ENCODE assay signal across 25 cellular contexts in the genomic region with DNA sequence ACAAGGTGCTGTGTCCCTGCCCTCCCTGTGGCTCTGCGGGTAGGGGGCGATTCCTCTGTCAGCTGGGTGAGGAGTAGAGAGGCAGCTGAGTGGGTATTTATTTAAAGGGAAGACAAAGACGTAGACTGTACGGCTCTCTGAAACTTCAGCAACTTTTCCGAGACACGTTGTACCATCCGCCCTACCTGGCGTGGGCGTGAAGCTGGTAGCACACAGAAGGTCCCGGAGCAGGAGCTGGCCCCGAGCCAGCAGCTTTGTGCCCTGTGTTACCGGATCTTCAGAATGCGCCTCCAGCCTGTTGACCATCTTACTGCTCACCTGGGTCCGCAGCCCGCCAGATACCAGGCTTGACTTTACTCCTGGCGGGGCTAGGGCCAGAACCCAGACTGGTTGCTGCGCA. TPM values are rescaled to one million over a fixed set of nuclear protein-coding genes. Genes with fewer than 3 reads are reported as not detected.
DNase-seq lines count a peak whose midpoint lies in the region; ATAC-seq and FAIRE-seq lines count a peak whose summit lies in the region.
"Had no signal": no experiment of that assay in that cellular context is flagged by ENCODE, and none has a peak within 500 bp of the region (broad histone marks: within the 10 kb centered on the region; RNA-seq: fewer than 3 reads in every experiment).

No MANE protein-coding gene starts in this region.

- H3K4me3 Mint-ChIP-seq in activated CD8-positive, alpha-beta T cell treated with anti-CD3 and anti-CD28 coated beads, Interleukin-2, amount 10 ng/mL, durations not matched to agents 7 days and 5 days: no peak overlapping the region
- no peak overlapping the region for H3K4me3 Mint-ChIP-seq in stimulated activated naive CD8-positive, alpha-beta T cell treated with anti-CD3 and anti-CD28 coated beads, Interleukin-15, amount 100 ng/mL, for 72 hours
- H3K4me3 Mint-ChIP-seq: CD4-positive, CD25-positive, alpha-beta regulatory T cell had no signal

- no peaks in the 10 kb centered on the region for H3K36me3 Mint-ChIP-seq in activated CD8-positive, alpha-beta T cell treated with anti-CD3 and anti-CD28 coated beads, Interleukin-2, amount 10 ng/mL, durations not matched to agents 7 days and 5 days (ENCODE audit: low read depth)

- POLR2A ChIA-PET in activated CD8-positive, alpha-beta T cell treated with anti-CD3 and anti-CD28 coated beads, Interleukin-2, amount 10 ng/mL, durations not matched to agents 7 days and 5 days (lab: Charles Lee): no interaction called here

- peaks cover 0 to 6% of the 10 kb centered on the region in 2 donors for H3K36me3 ChIP-seq in small intestine (ENCODE audit: control insufficient read depth in 2 of 2, insufficient read depth in 2 of 2, low read length in 2 of 2)
- H3K36me3 ChIP-seq: HAP-1 had no signal

- no peak for ATAC-seq in activated CD8-positive, alpha-beta T cell treated with anti-CD3 and anti-CD28 coated beads, Interleukin-2, amount 10 ng/mL, durations not matched to agents 7 days and 5 days
- no peak for ATAC-seq in stimulated activated naive CD8-positive, alpha-beta T cell treated with anti-CD3 and anti-CD28 coated beads, Interleukin-15, amount 100 ng/mL, for 72 hours
- ATAC-seq: Right ventricle myocardium inferior had no signal

- DNase-seq in caudate nucleus (lab: John Stamatoyannopoulos, UW): peak in 35 of 61 donors; percentile 14 to 86 (median 52)
- DNase-seq in small intestine: peak; percentile 45
- DNase-seq in RKO (ENCODE audit: low spot score): no peak
- DNase-seq in DMS114 treated with DMSO at 0.1 percent for 48 hours (lab: John Stamatoyannopoulos, UW; ENCODE audit: unreplicated experiment): no peak
- DNase-seq in activated CD8-positive, alpha-beta T cell treated with anti-CD3 and anti-CD28 coated beads, Interleukin-2, amount 10 ng/mL, durations not matched to agents 7 days and 5 days: no peak
- DNase-seq in stimulated activated naive CD8-positive, alpha-beta T cell treated with anti-CD3 and anti-CD28 coated beads, Interleukin-15, amount 100 ng/mL, for 72 hours: no peak
- DNase-seq: CD4-positive, CD25-positive, alpha-beta regulatory T cell; COR-L47; DMS 273 treated with DMSO at 0.1 percent for 48 hours; GM23248; IMR-90; MV-4-11; NCI-H1105 treated with DMSO at 0.1 percent for 48 hours; NCI-H1694 treated with DMSO at 0.1 percent for 48 hours; NCI-H2081 treated with DMSO at 0.1 percent for 48 hours; NCI-H446 treated with DMSO at 0.1 percent for 48 hours; NCI-H526 treated with DMSO at 0.1 percent for 48 hours; OCI-M1 had no signal

- no peak for FAIRE-seq in small intestine (lab: Jason Lieb, UNC)
- FAIRE-seq: G401.6, GM12892, HTR-8/SVneo, RCC 7860 had no signal

- no peaks in the 10 kb centered on the region for H3K4me1 Mint-ChIP-seq in activated CD8-positive, alpha-beta T cell treated with anti-CD3 and anti-CD28 coated beads, Interleukin-2, amount 10 ng/mL, durations not matched to agents 7 days and 5 days (ENCODE audit: low read depth)
- H3K4me1 Mint-ChIP-seq in stimulated activated naive CD8-positive, alpha-beta T cell treated with anti-CD3 and anti-CD28 coated beads, Interleukin-15, amount 100 ng/mL, for 72 hours: no peaks in the 10 kb centered on the region

- no peak overlapping the region for H3K27ac Mint-ChIP-seq in activated CD8-positive, alpha-beta T cell treated with anti-CD3 and anti-CD28 coated beads, Interleukin-2, amount 10 ng/mL, durations not matched to agents 7 days and 5 days
- H3K27ac Mint-ChIP-seq in stimulated activated naive CD8-positive, alpha-beta T cell treated with anti-CD3 and anti-CD28 coated beads, Interleukin-15, amount 100 ng/mL, for 72 hours: no peak overlapping the region
- H3K27ac Mint-ChIP-seq: CD4-positive, CD25-positive, alpha-beta regulatory T cell had no signal

- peak overlapping the region; percentile 52 for H3K27ac ChIP-seq in caudate nucleus (ENCODE audit: low read depth, low read length)
- peak overlapping the region; percentile 10 for H3K27ac ChIP-seq in layer of hippocampus (ENCODE audit: low read depth, low read length)
- H3K27ac ChIP-seq in small intestine (ENCODE audit: low read depth in 1 of 2, low read length in 1 of 2): no peak overlapping the region
- H3K27ac ChIP-seq: GM23248 had no signal

- H3K9me3 ChIP-seq in small intestine (ENCODE audit: control insufficient read depth, low read depth): no peaks in the 10 kb centered on the region
- H3K9me3 ChIP-seq: HAP-1 had no signal

- H3K9me3 Mint-ChIP-seq in activated CD8-positive, alpha-beta T cell treated with anti-CD3 and anti-CD28 coated beads, Interleukin-2, amount 10 ng/mL, durations not matched to agents 7 days and 5 days (ENCODE audit: insufficient read depth): no peaks in the 10 kb centered on the region
- H3K9me3 Mint-ChIP-seq in stimulated activated naive CD8-positive, alpha-beta T cell treated with anti-CD3 and anti-CD28 coated beads, Interleukin-15, amount 100 ng/mL, for 72 hours: peaks cover 0 to under 1% of the 10 kb centered on the region in 2 donors

- H3K27me3 ChIP-seq in layer of hippocampus (ENCODE audit: control insufficient read depth, insufficient read depth, low read length) (no peaks in the 10 kb centered on the region), small intestine (ENCODE audit: control insufficient read depth in 2 of 2, insufficient read depth in 2 of 2, low read length in 2 of 2) (no peaks in the 10 kb centered on the region)

- no peak overlapping the region for H3K4me3 ChIP-seq in small intestine (ENCODE audit: low read depth in 1 of 2, low read length in 2 of 2)
- H3K4me3 ChIP-seq: GM23248, HAP-1 had no signal

- no peaks in the 10 kb centered on the region for H3K27me3 Mint-ChIP-seq in activated CD8-positive, alpha-beta T cell treated with anti-CD3 and anti-CD28 coated beads, Interleukin-2, amount 10 ng/mL, durations not matched to agents 7 days and 5 days (ENCODE audit: low read depth)
- H3K27me3 Mint-ChIP-seq in stimulated activated naive CD8-positive, alpha-beta T cell treated with anti-CD3 and anti-CD28 coated beads, Interleukin-15, amount 100 ng/mL, for 72 hours: no peaks in the 10 kb centered on the region
- H3K27me3 Mint-ChIP-seq: CD4-positive, CD25-positive, alpha-beta regulatory T cell had no signal

- 66 to 83% (median 81%) methylated on average over 17 of the region's 17 CpGs for WGBS in small intestine, 3 donors

- H3K4me1 ChIP-seq in small intestine (ENCODE audit: control insufficient read depth in 2 of 2, insufficient read depth in 1 of 2, low read depth in 1 of 2, low read length in 1 of 2): no peaks in the 10 kb centered on the region
- H3K4me1 ChIP-seq: HAP-1 had no signal

- CTCF ChIA-PET in activated CD8-positive, alpha-beta T cell treated with anti-CD3 and anti-CD28 coated beads, Interleukin-2, amount 10 ng/mL, durations not matched to agents 7 days and 5 days (lab: Charles Lee): no interaction called here

RNA-seq across cellular contexts. Expression of a gene that starts 34.9 kb away (rescaled TPM):
- polyA plus RNA-seq in small intestine: 100 to 1,000 TPM in 2 of 3 donors, 10 to 100 TPM in 1; 44.2 to 252 (median 206) TPM
- total RNA-seq in activated CD8-positive, alpha-beta T cell treated with anti-CD3 and anti-CD28 coated beads, Interleukin-2, amount 10 ng/mL, durations not matched to agents 7 days and 5 days: 10 to 100 TPM; 11.4 to 12.9 TPM

Comparison
In these comparisons a context has a peak if more than half of its experiments do, and no peak if none do; other contexts are left out.
1. DNase-seq: peak in caudate nucleus (35 of 61) and small intestine (single experiment); none in RKO (single experiment), DMS114 treated with DMSO at 0.1 percent for 48 hours (single experiment), activated CD8-positive, alpha-beta T cell treated with anti-CD3 and anti-CD28 coated beads, Interleukin-2, amount 10 ng/mL, durations not matched to agents 7 days and 5 days (single experiment) and stimulated activated naive CD8-positive, alpha-beta T cell treated with anti-CD3 and anti-CD28 coated beads, Interleukin-15, amount 100 ng/mL, for 72 hours (0 of 2).
2. H3K27ac ChIP-seq: peak in caudate nucleus (single experiment) and layer of hippocampus (single experiment); none in small intestine (0 of 2).